In genomic region chr15:62897634-62898033, GRCh38 we compare ENCODE assay signal across 14 cellular contexts.
DNase-seq lines count a peak whose midpoint lies in the region; ATAC-seq and TF ChIP-seq lines count a peak whose summit lies in the region.
"Had no signal": no experiment of that assay in that cellular context is flagged by ENCODE, and none has a peak within 500 bp of the region (broad histone marks: within the 10 kb centered on the region; RNA-seq: fewer than 3 reads in every experiment).

No MANE protein-coding gene starts in this region.

- peaks cover 63% of the 10 kb centered on the region for H3K4me1 Mint-ChIP-seq in brain
- H3K4me1 Mint-ChIP-seq: activated CD4-positive, alpha-beta T cell treated with anti-CD3 and anti-CD28 coated beads, Interleukin-2, amount 10 ng/mL, durations not matched to agents 7 days and 5 days; activated T-helper 17 cell treated with anti-CD3 and anti-CD28 coated beads, Interleukin-2, amount 50 U/mL, for 72 hours had no signal

- H3K4me3 Mint-ChIP-seq in brain, result peak overlapping the region in 1 of 5 experiments; percentile 40
- H3K4me3 Mint-ChIP-seq: activated CD4-positive, alpha-beta T cell treated with anti-CD3 and anti-CD28 coated beads, Interleukin-2, amount 10 ng/mL, durations not matched to agents 7 days and 5 days; activated T-helper 17 cell treated with anti-CD3 and anti-CD28 coated beads, Interleukin-2, amount 50 U/mL, for 72 hours had no signal

- DNase-seq in GM23248 (no peak), right cardiac atrium (no peak), sigmoid colon (no peak)
- DNase-seq in activated CD4-positive, alpha-beta T cell treated with anti-CD3 and anti-CD28 coated beads, Interleukin-2, amount 50 U/mL, for 1 hour, result no peak
- no peak for DNase-seq in effector memory CD4-positive, alpha-beta T cell
- DNase-seq in stimulated activated CD4-positive, alpha-beta T cell treated with anti-CD3 and anti-CD28 coated beads, Interleukin-2, amount 100 ng/mL, for 48 hours, result no peak
- DNase-seq: activated CD4-positive, alpha-beta T cell treated with anti-CD3 and anti-CD28 coated beads, Interleukin-2, amount 10 ng/mL, durations not matched to agents 7 days and 5 days; hippocampal formation; NCI-H187 treated with DMSO at 0.1 percent for 48 hours; NCI-H526 treated with DMSO at 0.1 percent for 48 hours; stimulated activated CD8-positive, alpha-beta memory T cell treated with anti-CD3 and anti-CD28 coated beads, Interleukin-4, amount 100 ng/mL, for 48 hours had no signal

- H3K27ac ChIP-seq in GM23248 (peak overlapping the region; percentile 98), right cardiac atrium (ENCODE audit: low read length) (peak overlapping the region; percentile 86), sigmoid colon (peak overlapping the region; percentile 85 to 96 (median 90))
- H3K27ac ChIP-seq in effector memory CD4-positive, alpha-beta T cell (ENCODE audit: insufficient read depth, low read length, poor library complexity, severe bottlenecking), result no peak overlapping the region

- peaks cover 43% of the 10 kb centered on the region for H3K4me1 ChIP-seq in GM23248 (ENCODE audit: insufficient read depth)
- peaks cover 9% of the 10 kb centered on the region for H3K4me1 ChIP-seq in right cardiac atrium (ENCODE audit: control insufficient read depth, insufficient read depth, low read length)
- peaks cover 0 to 77% (median 73%) of the 10 kb centered on the region in 4 donors for H3K4me1 ChIP-seq in sigmoid colon
- no peaks in the 10 kb centered on the region for H3K4me1 ChIP-seq in effector memory CD4-positive, alpha-beta T cell (ENCODE audit: control insufficient read depth, insufficient read depth, low read length, poor library complexity, severe bottlenecking)

- H3K27me3 ChIP-seq in GM23248 (replicated peaks; ENCODE audit: insufficient read depth) (no peaks in the 10 kb centered on the region), right cardiac atrium (ENCODE audit: control insufficient read depth, insufficient read depth) (no peaks in the 10 kb centered on the region), sigmoid colon (no peaks in the 10 kb centered on the region)
- no peaks in the 10 kb centered on the region for H3K27me3 ChIP-seq in effector memory CD4-positive, alpha-beta T cell (replicated peaks; ENCODE audit: control insufficient read depth, insufficient read depth, low read length, poor library complexity, severe bottlenecking)

- H3K4me2 ChIP-seq in GM23248 (ENCODE audit: unreplicated experiment), result peak overlapping the region; percentile 12

- intact Hi-C loops in right cardiac atrium (cut with DNase I) (loop anchor here in 2 of 4 donors (5.0 to 10.0 kb wide), 2 partner anchors 53 to 145 kb away; partner anchors contain the start of gene TPM1 (in 1 of the 2)), sigmoid colon (cut with DNase I) (loop anchor here (1.0 to 2.0 kb wide), 2 partner anchors 49 to 144 kb away; no protein-coding TSS in a partner anchor)

- H4K20me1 ChIP-seq in GM23248 (ENCODE audit: insufficient read depth), result no peaks in the 10 kb centered on the region

- H3K9me3 ChIP-seq in GM23248 (ENCODE audit: low read depth), result no peaks in the 10 kb centered on the region
- H3K9me3 ChIP-seq in right cardiac atrium (ENCODE audit: control insufficient read depth, low read length), result no peaks in the 10 kb centered on the region
- no peaks in the 10 kb centered on the region for H3K9me3 ChIP-seq in sigmoid colon
- no peaks in the 10 kb centered on the region for H3K9me3 ChIP-seq in effector memory CD4-positive, alpha-beta T cell (ENCODE audit: control insufficient read depth, low read length)

- H3K36me3 Mint-ChIP-seq in brain, result no peaks in the 10 kb centered on the region

- TF ChIP-seq EP300 in sigmoid colon (IDR thresholded peaks at IDR 0.05), result no peak

- no peak overlapping the region for H2AFZ ChIP-seq in GM23248

- in situ Hi-C loops in GM23248 (cut with MboI), result no loop called here

- no peaks in the 10 kb centered on the region for H3K79me2 ChIP-seq in GM23248 (ENCODE audit: insufficient read depth)

- H3K27ac Mint-ChIP-seq in brain, result peak overlapping the region in 4 of 5 experiments; percentile 6 to 88 (median 60)
- H3K27ac Mint-ChIP-seq: activated CD4-positive, alpha-beta T cell treated with anti-CD3 and anti-CD28 coated beads, Interleukin-2, amount 10 ng/mL, durations not matched to agents 7 days and 5 days; activated T-helper 17 cell treated with anti-CD3 and anti-CD28 coated beads, Interleukin-2, amount 50 U/mL, for 72 hours had no signal

- H3K9me3 Mint-ChIP-seq in brain, result peaks cover 0 to 9% (median 0%) of the 10 kb centered on the region in 5 experiments
- H3K9me3 Mint-ChIP-seq: activated CD4-positive, alpha-beta T cell treated with anti-CD3 and anti-CD28 coated beads, Interleukin-2, amount 10 ng/mL, durations not matched to agents 7 days and 5 days; activated T-helper 17 cell treated with anti-CD3 and anti-CD28 coated beads, Interleukin-2, amount 50 U/mL, for 72 hours had no signal

- ATAC-seq in right cardiac atrium (peak in 1 of 2 donors; percentile 2), esophagus mucosa (no peak)
- ATAC-seq: activated T-helper 17 cell treated with anti-CD3 and anti-CD28 coated beads, Interleukin-2, amount 50 U/mL, for 72 hours had no signal

- no peaks in the 10 kb centered on the region for H3K9me2 ChIP-seq in GM23248 (ENCODE audit: insufficient read depth)

- H3F3A ChIP-seq in GM23248 (ENCODE audit: insufficient read depth), result peaks cover 36% of the 10 kb centered on the region

- TF ChIP-seq CTCF in brain (conservative IDR thresholded peaks at IDR 0.05), result no peak
- TF ChIP-seq CTCF in sigmoid colon (IDR thresholded peaks at IDR 0.05), result no peak

- H3K36me3 ChIP-seq in GM23248 (ENCODE audit: low read depth) (no peaks in the 10 kb centered on the region), sigmoid colon (no peaks in the 10 kb centered on the region)
- H3K36me3 ChIP-seq in effector memory CD4-positive, alpha-beta T cell (ENCODE audit: control insufficient read depth, insufficient read depth, low read length), result no peaks in the 10 kb centered on the region

- H3K4me3 ChIP-seq in GM23248, result peak overlapping the region; percentile 11; the same call in 1 of the 2 replicates
- no peak overlapping the region for H3K4me3 ChIP-seq in right cardiac atrium (ENCODE audit: low read length)
- peak overlapping the region in 2 of 4 donors; percentile 24 to 27 for H3K4me3 ChIP-seq in sigmoid colon
- no peak overlapping the region for H3K4me3 ChIP-seq in effector memory CD4-positive, alpha-beta T cell (ENCODE audit: insufficient read depth, low read depth, low read length, poor library complexity, severe bottlenecking)

- peaks cover 3% of the 10 kb centered on the region for H3K27me3 Mint-ChIP-seq in brain

- no peak for TF ChIP-seq POLR2A in sigmoid colon (IDR thresholded peaks at IDR 0.05)

- peak overlapping the region; percentile 55 for H3K9ac ChIP-seq in GM23248

- 81 to 82% methylated on average over 7 to 8 of the region's 8 CpGs for WGBS in GM23248 (ENCODE audit: low coverage in 1 of 2, low lambda C conversion rate in 2 of 2, missing lambda C conversion rate in 2 of 2), 2 experiments
- WGBS in right cardiac atrium, result 75% methylated on average over 8 of the region's 8 CpGs
- 50 to 73% methylated on average over 8 of the region's 8 CpGs for WGBS in sigmoid colon, 2 donors
